23 cellular contexts compared by ENCODE assay signal in the genomic region with DNA sequence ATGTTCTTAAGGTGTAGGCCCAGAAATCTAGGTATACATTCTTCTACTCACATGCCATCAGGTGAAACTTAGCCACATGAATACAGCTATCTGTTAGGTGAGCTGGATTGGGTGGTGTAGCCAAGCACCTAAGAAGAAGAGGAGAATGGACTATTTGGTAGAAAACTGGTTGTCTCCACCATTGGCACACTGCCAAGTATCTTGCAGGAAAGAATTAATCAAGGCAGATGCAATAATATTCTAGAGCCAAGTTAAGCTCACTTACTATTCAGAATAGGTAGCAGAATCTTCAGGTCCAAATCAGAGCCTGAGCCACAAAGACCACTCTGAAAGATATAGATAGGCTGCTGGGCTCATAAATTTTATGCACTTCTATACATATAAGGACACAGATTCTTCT.
"Had no signal": no experiment of that assay in that cellular context is flagged by ENCODE, and none has a peak within 500 bp of the region (broad histone marks: within the 10 kb centered on the region; RNA-seq: fewer than 3 reads in every experiment).

No MANE protein-coding gene starts in this region.

- ATAC-seq: activated naive CD8-positive, alpha-beta T cell treated with anti-CD3 and anti-CD28 coated beads, Interleukin-2, amount 50 U/mL, for 24 hours; esophagus mucosa; foreskin keratinocyte; heart left ventricle; right cardiac atrium had no signal

- H3K27ac ChIP-seq: foreskin keratinocyte, heart left ventricle, tibial nerve, VCaP had no signal

- DNase-seq: activated CD4-positive, alpha-beta memory T cell treated with anti-CD3 and anti-CD28 coated beads for 36 hours; activated CD4-positive, alpha-beta T cell treated with anti-CD3 and anti-CD28 coated beads for 48 hours; activated CD8-positive, alpha-beta memory T cell treated with anti-CD3 and anti-CD28 coated beads, Interleukin-2, amount 50 U/mL, for 48 hours; activated gamma-delta T cell; activated naive CD4-positive, alpha-beta T cell treated with anti-CD3 and anti-CD28 coated beads, Interleukin-2, amount 10 ng/mL, durations not matched to agents 7 days and 5 days; activated naive CD8-positive, alpha-beta T cell treated with anti-CD3 and anti-CD28 coated beads, Interleukin-2, amount 50 U/mL, for 24 hours; activated T-cell treated with anti-CD3 and anti-CD28 coated beads, Interleukin-2, amount 50 U/mL, for 24 hours; amygdala; caudate nucleus; cortex of kidney; foreskin keratinocyte; heart left ventricle; hypothalamus; immature natural killer cell; kidney; posterior cingulate gyrus; right cardiac atrium; spleen; stimulated activated naive CD4-positive, alpha-beta T cell; T-helper 9 cell had no signal

- H3K4me3 ChIP-seq: heart left ventricle, spleen, tibial nerve had no signal

- H3K9me3 ChIP-seq: heart left ventricle, spleen, tibial nerve had no signal

- H3K27me3 ChIP-seq: foreskin keratinocyte, heart left ventricle, spleen, tibial nerve had no signal

- H3K36me3 ChIP-seq: spleen, tibial nerve had no signal
